Comparison of ENCODE assay signal across 11 cellular contexts in the genomic region with DNA sequence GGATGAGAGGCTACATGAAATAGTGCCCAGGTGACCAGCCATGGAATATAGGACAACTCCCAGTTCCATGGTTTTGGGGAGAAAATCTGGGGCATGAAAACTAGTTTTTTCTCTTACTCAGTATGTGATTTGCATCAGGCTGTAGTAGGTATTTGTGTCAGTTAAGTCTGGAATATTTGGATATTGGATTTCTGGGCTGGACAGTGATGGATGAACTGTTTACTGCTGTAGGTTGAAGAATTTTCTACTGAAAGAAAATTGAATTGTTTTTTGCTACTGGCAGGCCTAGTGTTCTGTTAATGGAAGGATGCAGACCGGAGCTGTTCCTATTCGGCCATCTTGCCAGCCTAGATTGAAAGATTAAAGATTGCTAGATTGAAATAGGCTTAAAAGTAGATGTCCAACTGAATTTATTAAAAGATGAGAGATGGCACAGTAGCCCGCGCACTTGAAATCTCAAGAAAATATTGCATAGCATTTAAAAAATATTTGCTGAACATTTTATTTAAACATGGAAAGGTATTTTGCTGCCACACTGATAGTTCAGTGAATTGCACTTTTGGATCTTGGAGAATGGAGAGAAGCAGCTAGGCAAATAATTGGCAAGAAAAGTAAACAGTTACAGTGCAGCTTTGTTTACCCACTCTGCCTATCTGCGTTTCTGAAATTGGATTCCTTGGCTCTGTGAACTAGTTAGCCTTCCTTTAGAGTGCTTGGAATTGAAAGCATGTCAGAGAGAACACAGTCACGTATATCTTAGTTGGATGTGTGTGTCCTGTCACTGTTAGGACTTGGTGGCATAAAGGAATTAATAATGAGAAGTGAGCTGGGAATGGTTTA. TPM values are rescaled to one million over a fixed set of nuclear protein-coding genes. Genes with fewer than 3 reads are reported as not detected.
DNase-seq lines count a peak whose midpoint lies in the region; ATAC-seq and TF ChIP-seq lines count a peak whose summit lies in the region.
"Had no signal": no experiment of that assay in that cellular context is flagged by ENCODE, and none has a peak within 500 bp of the region (broad histone marks: within the 10 kb centered on the region; RNA-seq: fewer than 3 reads in every experiment).

No MANE protein-coding gene starts in this region.

- no peaks in the 10 kb centered on the region for H3K27me3 ChIP-seq in uterus

- no peak for TF ChIP-seq POLR2A in uterus (IDR thresholded peaks at IDR 0.05)

- TF ChIP-seq CTCF in uterus (IDR thresholded peaks at IDR 0.05), result no peak

- H3K27ac ChIP-seq in uterus, result no peak overlapping the region

- H3K9me3 ChIP-seq in uterus, result no peaks in the 10 kb centered on the region

- no peak overlapping the region for H3K4me3 ChIP-seq in uterus

- DNase-seq in HuH-7.5 (ENCODE audit: low spot score) (peak; percentile 32), NCI-H69 (lab: John Stamatoyannopoulos, UW) (peak; percentile 62), fibroblast of peridontal ligament (ENCODE audit: extremely low read depth) (peak; percentile 47), pons (ENCODE audit: low spot score) (peak; percentile 33), cerebellar nuclear complex (lab: John Stamatoyannopoulos, UW) (no peak), RKO (ENCODE audit: low spot score) (no peak), uterus (no peak)
- DNase-seq: activated naive CD4-positive, alpha-beta T cell treated with anti-CD3 and anti-CD28 coated beads for 36 hours; GF-D8; NCI-H1048 had no signal

- H3K36me3 ChIP-seq in uterus, result no peaks in the 10 kb centered on the region

- ATAC-seq in HG02981 (IDR thresholded peaks at IDR 0.05; ENCODE audit: unreplicated experiment), result no peak

- no peaks in the 10 kb centered on the region for H3K4me1 ChIP-seq in uterus

- intact Hi-C loops in uterus (cut with DNase I; ENCODE audit: low total_unique reads), result no loop called here

RNA-seq across cellular contexts. Expression of gene EPB41L5, which starts 54.1 kb away (rescaled TPM):
- 10 to 100 TPM in 3 of 4 donors, 1 to 10 TPM in 1; 9.2 to 56.5 (median 25.1) TPM for total RNA-seq in uterus

Comparison
In these comparisons a context has a peak if more than half of its experiments do, and no peak if none do; other contexts are left out.
1. DNase-seq: peak in HuH-7.5 (single experiment), NCI-H69 (single experiment), fibroblast of peridontal ligament (single experiment) and pons (single experiment); none in cerebellar nuclear complex (0 of 2), RKO (single experiment) and uterus (0 of 2).